Comparison of ENCODE assay signal across 1 cellular context in the genomic region with DNA sequence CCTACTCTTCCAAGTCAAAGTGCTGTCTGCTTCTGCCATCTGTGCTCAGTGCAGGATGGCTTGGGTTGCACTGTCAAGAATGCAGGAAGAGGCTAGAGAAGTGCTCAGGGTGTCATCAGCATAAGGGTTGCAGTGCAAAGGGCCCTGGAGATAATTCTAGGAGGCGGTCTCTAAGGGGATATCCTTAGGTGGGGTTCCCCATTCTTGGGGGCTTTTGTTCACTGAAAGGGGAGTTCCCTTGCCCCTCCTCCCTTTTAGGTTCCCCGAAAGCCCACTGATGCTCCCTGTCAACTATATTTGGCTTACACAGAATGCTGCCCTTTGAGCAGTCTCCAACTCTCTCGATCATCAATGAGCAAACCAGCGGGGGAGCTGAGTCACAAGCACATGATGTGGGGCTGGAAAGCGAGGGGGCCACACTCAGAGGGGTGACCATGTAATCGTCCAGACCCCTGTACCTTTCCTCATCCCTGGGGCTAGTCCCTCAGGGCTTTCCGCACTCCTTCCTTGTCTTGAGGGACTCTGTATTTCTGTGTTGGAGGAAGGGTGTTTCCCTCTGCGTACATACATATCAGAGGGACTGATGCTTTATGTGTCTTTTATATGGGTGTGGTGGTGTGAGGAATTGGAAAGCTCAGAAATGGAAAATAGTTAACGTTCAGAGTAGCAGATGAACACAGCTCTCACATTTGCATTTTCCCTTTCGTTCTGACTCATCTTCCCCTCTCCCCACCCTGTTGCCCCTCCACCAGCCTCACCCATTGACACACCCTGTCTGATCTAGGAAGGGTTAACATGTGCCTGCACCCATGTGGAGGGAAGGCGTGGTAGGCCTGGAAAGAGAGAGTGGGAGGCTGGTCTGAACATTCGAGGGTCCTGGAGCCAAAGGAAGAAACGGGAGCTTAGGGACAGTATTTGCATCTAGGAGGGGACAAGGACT.
TF ChIP-seq lines count a peak whose summit lies in the region.

No MANE protein-coding gene starts in this region.

TF ChIP-seq in A549, 52 proteins besides CTCF, POLR2A, EP300 and RAD21 (continued from another document):
- TF ChIP-seq, protein P1, sequence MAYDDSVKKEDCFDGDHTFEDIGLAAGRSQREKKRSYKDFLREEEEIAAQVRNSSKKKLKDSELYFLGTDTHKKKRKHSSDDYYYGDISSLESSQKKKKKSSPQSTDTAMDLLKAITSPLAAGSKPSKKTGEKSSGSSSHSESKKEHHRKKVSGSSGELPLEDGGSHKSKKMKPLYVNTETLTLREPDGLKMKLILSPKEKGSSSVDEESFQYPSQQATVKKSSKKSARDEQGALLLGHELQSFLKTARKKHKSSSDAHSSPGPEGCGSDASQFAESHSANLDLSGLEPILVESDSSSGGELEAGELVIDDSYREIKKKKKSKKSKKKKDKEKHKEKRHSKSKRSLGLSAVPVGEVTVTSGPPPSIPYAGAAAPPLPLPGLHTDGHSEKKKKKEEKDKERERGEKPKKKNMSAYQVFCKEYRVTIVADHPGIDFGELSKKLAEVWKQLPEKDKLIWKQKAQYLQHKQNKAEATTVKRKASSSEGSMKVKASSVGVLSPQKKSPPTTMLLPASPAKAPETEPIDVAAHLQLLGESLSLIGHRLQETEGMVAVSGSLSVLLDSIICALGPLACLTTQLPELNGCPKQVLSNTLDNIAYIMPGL (CRISPR knock-in tag; IDR thresholded peaks at IDR 0.05; ENCODE audit: borderline replicate concordance), result no peak
- no peak for TF ChIP-seq SMC3 (IDR thresholded peaks at IDR 0.05)
- no peak for TF ChIP-seq HDAC2 (IDR thresholded peaks at IDR 0.05)
- TF ChIP-seq CBX8 (IDR thresholded peaks at IDR 0.05), result no peak
- TF ChIP-seq ZC3H11A (IDR thresholded peaks at IDR 0.05), result no peak
- no peak for TF ChIP-seq BHLHE40 (IDR thresholded peaks at IDR 0.05; ENCODE audit: low read depth, low read length)
- TF ChIP-seq, protein P2, sequence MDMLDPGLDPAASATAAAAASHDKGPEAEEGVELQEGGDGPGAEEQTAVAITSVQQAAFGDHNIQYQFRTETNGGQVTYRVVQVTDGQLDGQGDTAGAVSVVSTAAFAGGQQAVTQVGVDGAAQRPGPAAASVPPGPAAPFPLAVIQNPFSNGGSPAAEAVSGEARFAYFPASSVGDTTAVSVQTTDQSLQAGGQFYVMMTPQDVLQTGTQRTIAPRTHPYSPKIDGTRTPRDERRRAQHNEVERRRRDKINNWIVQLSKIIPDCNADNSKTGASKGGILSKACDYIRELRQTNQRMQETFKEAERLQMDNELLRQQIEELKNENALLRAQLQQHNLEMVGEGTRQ (IDR thresholded peaks at IDR 0.05), result no peak
- TF ChIP-seq TP53 (CRISPR knock-in tag; IDR thresholded peaks at IDR 0.05), result no peak
- TF ChIP-seq CBX2 (IDR thresholded peaks at IDR 0.05; ENCODE audit: borderline replicate concordance, low read depth), result no peak
- no peak for TF ChIP-seq CHD2 (IDR thresholded peaks at IDR 0.05; ENCODE audit: low read length, partially characterized antibody)
- TF ChIP-seq KDM1A (IDR thresholded peaks at IDR 0.05; ENCODE audit: low read depth), result no peak
- TF ChIP-seq, protein P3, sequence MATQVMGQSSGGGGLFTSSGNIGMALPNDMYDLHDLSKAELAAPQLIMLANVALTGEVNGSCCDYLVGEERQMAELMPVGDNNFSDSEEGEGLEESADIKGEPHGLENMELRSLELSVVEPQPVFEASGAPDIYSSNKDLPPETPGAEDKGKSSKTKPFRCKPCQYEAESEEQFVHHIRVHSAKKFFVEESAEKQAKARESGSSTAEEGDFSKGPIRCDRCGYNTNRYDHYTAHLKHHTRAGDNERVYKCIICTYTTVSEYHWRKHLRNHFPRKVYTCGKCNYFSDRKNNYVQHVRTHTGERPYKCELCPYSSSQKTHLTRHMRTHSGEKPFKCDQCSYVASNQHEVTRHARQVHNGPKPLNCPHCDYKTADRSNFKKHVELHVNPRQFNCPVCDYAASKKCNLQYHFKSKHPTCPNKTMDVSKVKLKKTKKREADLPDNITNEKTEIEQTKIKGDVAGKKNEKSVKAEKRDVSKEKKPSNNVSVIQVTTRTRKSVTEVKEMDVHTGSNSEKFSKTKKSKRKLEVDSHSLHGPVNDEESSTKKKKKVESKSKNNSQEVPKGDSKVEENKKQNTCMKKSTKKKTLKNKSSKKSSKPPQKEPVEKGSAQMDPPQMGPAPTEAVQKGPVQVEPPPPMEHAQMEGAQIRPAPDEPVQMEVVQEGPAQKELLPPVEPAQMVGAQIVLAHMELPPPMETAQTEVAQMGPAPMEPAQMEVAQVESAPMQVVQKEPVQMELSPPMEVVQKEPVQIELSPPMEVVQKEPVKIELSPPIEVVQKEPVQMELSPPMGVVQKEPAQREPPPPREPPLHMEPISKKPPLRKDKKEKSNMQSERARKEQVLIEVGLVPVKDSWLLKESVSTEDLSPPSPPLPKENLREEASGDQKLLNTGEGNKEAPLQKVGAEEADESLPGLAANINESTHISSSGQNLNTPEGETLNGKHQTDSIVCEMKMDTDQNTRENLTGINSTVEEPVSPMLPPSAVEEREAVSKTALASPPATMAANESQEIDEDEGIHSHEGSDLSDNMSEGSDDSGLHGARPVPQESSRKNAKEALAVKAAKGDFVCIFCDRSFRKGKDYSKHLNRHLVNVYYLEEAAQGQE (IDR thresholded peaks at IDR 0.05), result no peak
TF ChIP-seq in A549: peak in this region for 0.
